ENCODE assay signal across 20 cellular contexts in genomic region chr11:2276280-2276998, GRCh38. TPM values are rescaled to one million over a fixed set of nuclear protein-coding genes. Genes with fewer than 3 reads are reported as not detected.
DNase-seq lines count a peak whose midpoint lies in the region; ATAC-seq and TF ChIP-seq lines count a peak whose summit lies in the region.
"Had no signal": no experiment of that assay in that cellular context is flagged by ENCODE, and none has a peak within 500 bp of the region (broad histone marks: within the 10 kb centered on the region; RNA-seq: fewer than 3 reads in every experiment).

No MANE protein-coding gene starts in this region.

- POLR2A ChIA-PET in activated CD8-positive, alpha-beta T cell treated with anti-CD3 and anti-CD28 coated beads, Interleukin-2, amount 10 ng/mL, durations not matched to agents 7 days and 5 days (lab: Charles Lee) = no interaction called here

- H3K36me3 Mint-ChIP-seq in activated T-helper 2 cell treated with anti-CD3 and anti-CD28 coated beads, Interferon-gamma antibody, Interleukin-2, Interleukin-4, amounts not matched to agents 10 μg/mL and 5 μg/mL and 100 μg/mL, durations not matched to agents 14 hours and 24 hours and 36 hours (ENCODE audit: low read depth) = no peaks in the 10 kb centered on the region
- no peaks in the 10 kb centered on the region for H3K36me3 Mint-ChIP-seq in activated CD8-positive, alpha-beta T cell treated with anti-CD3 and anti-CD28 coated beads, Interleukin-2, amount 10 ng/mL, durations not matched to agents 7 days and 5 days (ENCODE audit: low read depth)
- peaks cover 4 to 5% of the 10 kb centered on the region in 2 donors for H3K36me3 Mint-ChIP-seq in activated T-cell treated with anti-CD3 and anti-CD28 coated beads, Interleukin-2, amount 50 U/mL, for 72 hours (ENCODE audit: insufficient read depth in 2 of 2)

- no peak overlapping the region for H3K27ac Mint-ChIP-seq in activated T-helper 2 cell treated with anti-CD3 and anti-CD28 coated beads, Interferon-gamma antibody, Interleukin-2, Interleukin-4, amounts not matched to agents 10 μg/mL and 5 μg/mL and 100 μg/mL, durations not matched to agents 14 hours and 24 hours and 36 hours
- no peak overlapping the region for H3K27ac Mint-ChIP-seq in activated CD8-positive, alpha-beta T cell treated with anti-CD3 and anti-CD28 coated beads, Interleukin-2, amount 10 ng/mL, durations not matched to agents 7 days and 5 days
- H3K27ac Mint-ChIP-seq in activated T-cell treated with anti-CD3 and anti-CD28 coated beads, Interleukin-2, amount 50 U/mL, for 72 hours = no peak overlapping the region
- H3K27ac Mint-ChIP-seq: CD8-positive, alpha-beta T cell; HFFc6 had no signal

- in situ Hi-C loops in GM13976 (cut with MboI; ENCODE audit: low sequenced_read_pairs, unreplicated experiment) = no loop called here

- intact Hi-C loops in activated T-helper 2 cell treated with anti-CD3 and anti-CD28 coated beads, Interferon-gamma antibody, Interleukin-2, Interleukin-4, amounts not matched to agents 10 μg/mL and 5 μg/mL and 100 μg/mL, durations not matched to agents 14 hours and 24 hours and 36 hours (cut with micrococcal nuclease) = no loop called here
- intact Hi-C loops in sciatic nerve (cut with DNase I) = no loop called here

- DNase-seq in GM13976 (ENCODE audit: low spot score) (peak; percentile 5), left lobe of liver (ENCODE audit: low spot score) (peak; percentile 29), sciatic nerve (ENCODE audit: low spot score) (peak; percentile 45)
- peak; percentile 4 for DNase-seq in activated T-helper 2 cell treated with anti-CD3 and anti-CD28 coated beads, Interferon-gamma antibody, Interleukin-2, Interleukin-4, amounts not matched to agents 10 μg/mL and 5 μg/mL and 100 μg/mL, durations not matched to agents 14 hours and 24 hours and 36 hours (ENCODE audit: low spot score)
- DNase-seq in stimulated activated CD4-positive, alpha-beta T cell treated with anti-CD3 and anti-CD28 coated beads, Interleukin-12 subunit alpha, Interleukin-12 subunit beta, amount 100 ng/mL, for 4 hours = no peak
- no peak for DNase-seq in activated CD8-positive, alpha-beta T cell treated with anti-CD3 and anti-CD28 coated beads, Interleukin-2, amount 10 ng/mL, durations not matched to agents 7 days and 5 days
- DNase-seq in activated T-cell treated with anti-CD3 and anti-CD28 coated beads, Interleukin-2, amount 50 U/mL, for 72 hours = no peak
- DNase-seq: H7, HFFc6, MV-4-11, NCI-H1694 treated with DMSO at 0.1 percent for 48 hours, NCI-H2107, NCI-H2227 treated with DMSO at 0.1 percent for 48 hours, NCI-H510A treated with DMSO at 0.1 percent for 48 hours, NCI-H774, SHP77 had no signal

- H3K4me3 Mint-ChIP-seq in activated T-helper 2 cell treated with anti-CD3 and anti-CD28 coated beads, Interferon-gamma antibody, Interleukin-2, Interleukin-4, amounts not matched to agents 10 μg/mL and 5 μg/mL and 100 μg/mL, durations not matched to agents 14 hours and 24 hours and 36 hours (ENCODE audit: low read depth) = no peak overlapping the region
- H3K4me3 Mint-ChIP-seq in activated CD8-positive, alpha-beta T cell treated with anti-CD3 and anti-CD28 coated beads, Interleukin-2, amount 10 ng/mL, durations not matched to agents 7 days and 5 days = no peak overlapping the region
- H3K4me3 Mint-ChIP-seq in activated T-cell treated with anti-CD3 and anti-CD28 coated beads, Interleukin-2, amount 50 U/mL, for 72 hours = no peak overlapping the region
- H3K4me3 Mint-ChIP-seq: CD8-positive, alpha-beta T cell had no signal

- H3K9me3 Mint-ChIP-seq in activated T-helper 2 cell treated with anti-CD3 and anti-CD28 coated beads, Interferon-gamma antibody, Interleukin-2, Interleukin-4, amounts not matched to agents 10 μg/mL and 5 μg/mL and 100 μg/mL, durations not matched to agents 14 hours and 24 hours and 36 hours = peaks cover 11% of the 10 kb centered on the region
- H3K9me3 Mint-ChIP-seq in activated CD8-positive, alpha-beta T cell treated with anti-CD3 and anti-CD28 coated beads, Interleukin-2, amount 10 ng/mL, durations not matched to agents 7 days and 5 days (ENCODE audit: insufficient read depth) = peaks cover 10% of the 10 kb centered on the region
- peaks cover 4 to 5% of the 10 kb centered on the region in 2 donors for H3K9me3 Mint-ChIP-seq in activated T-cell treated with anti-CD3 and anti-CD28 coated beads, Interleukin-2, amount 50 U/mL, for 72 hours
- H3K9me3 Mint-ChIP-seq: HFFc6 had no signal

- ATAC-seq in left lobe of liver (no peak), sciatic nerve (no peak), HG03378 (IDR thresholded peaks at IDR 0.05; ENCODE audit: unreplicated experiment) (no peak)
- no peak for ATAC-seq in activated CD8-positive, alpha-beta T cell treated with anti-CD3 and anti-CD28 coated beads, Interleukin-2, amount 10 ng/mL, durations not matched to agents 7 days and 5 days
- no peak for ATAC-seq in activated T-cell treated with anti-CD3 and anti-CD28 coated beads, Interleukin-2, amount 50 U/mL, for 72 hours (replicated peaks in 1 of 2)
- ATAC-seq: A549; CD8-positive, alpha-beta T cell had no signal

- H3K4me1 Mint-ChIP-seq in activated T-helper 2 cell treated with anti-CD3 and anti-CD28 coated beads, Interferon-gamma antibody, Interleukin-2, Interleukin-4, amounts not matched to agents 10 μg/mL and 5 μg/mL and 100 μg/mL, durations not matched to agents 14 hours and 24 hours and 36 hours (ENCODE audit: low read depth) = peaks cover 1% of the 10 kb centered on the region
- H3K4me1 Mint-ChIP-seq in activated CD8-positive, alpha-beta T cell treated with anti-CD3 and anti-CD28 coated beads, Interleukin-2, amount 10 ng/mL, durations not matched to agents 7 days and 5 days (ENCODE audit: low read depth) = peaks cover 8% of the 10 kb centered on the region
- no peaks in the 10 kb centered on the region for H3K4me1 Mint-ChIP-seq in activated T-cell treated with anti-CD3 and anti-CD28 coated beads, Interleukin-2, amount 50 U/mL, for 72 hours (ENCODE audit: low read depth)

- CTCF ChIA-PET in activated CD8-positive, alpha-beta T cell treated with anti-CD3 and anti-CD28 coated beads, Interleukin-2, amount 10 ng/mL, durations not matched to agents 7 days and 5 days (lab: Charles Lee) = interaction anchor here (1.3 to 1.5 kb wide), 2 partner anchors 23 to 28 kb away, joined by 3 read pairs; no protein-coding TSS in a partner anchor

- no peak for TF ChIP-seq CTCF in GM13976 (IDR thresholded peaks at IDR 0.05; ENCODE audit: borderline replicate concordance, control extremely low read depth, extremely low read depth, insufficient read depth, missing control alignments)

- peaks cover 25% of the 10 kb centered on the region for H3K27me3 Mint-ChIP-seq in activated T-helper 2 cell treated with anti-CD3 and anti-CD28 coated beads, Interferon-gamma antibody, Interleukin-2, Interleukin-4, amounts not matched to agents 10 μg/mL and 5 μg/mL and 100 μg/mL, durations not matched to agents 14 hours and 24 hours and 36 hours (ENCODE audit: low read depth)
- H3K27me3 Mint-ChIP-seq in activated CD8-positive, alpha-beta T cell treated with anti-CD3 and anti-CD28 coated beads, Interleukin-2, amount 10 ng/mL, durations not matched to agents 7 days and 5 days (ENCODE audit: low read depth) = peaks cover 29% of the 10 kb centered on the region
- peaks cover 28% of the 10 kb centered on the region for H3K27me3 Mint-ChIP-seq in activated T-cell treated with anti-CD3 and anti-CD28 coated beads, Interleukin-2, amount 50 U/mL, for 72 hours (ENCODE audit: low read depth)

RNA-seq across cellular contexts. Expression of gene ASCL2, which starts 6.1 kb away (rescaled TPM):
- 0.23 and 0.25 TPM in 2 replicates for total RNA-seq in activated T-helper 2 cell treated with anti-CD3 and anti-CD28 coated beads, Interferon-gamma antibody, Interleukin-2, Interleukin-4, amounts not matched to agents 10 μg/mL and 5 μg/mL and 100 μg/mL, durations not matched to agents 14 hours and 24 hours and 36 hours
- total RNA-seq in left lobe of liver (0.83 TPM), sciatic nerve (0.80 TPM)
- under 1 TPM; 0.13 to 0.53 TPM for total RNA-seq in activated CD8-positive, alpha-beta T cell treated with anti-CD3 and anti-CD28 coated beads, Interleukin-2, amount 10 ng/mL, durations not matched to agents 7 days and 5 days
- total RNA-seq in activated T-cell treated with anti-CD3 and anti-CD28 coated beads, Interleukin-2, amount 50 U/mL, for 72 hours = 1 to 10 TPM in 1 of 2 donors, under 1 TPM in 1; 0.38 to 1.7 TPM
- total RNA-seq: CD8-positive, alpha-beta T cell; HFFc6; RPMI7951 had no signal

RNA-seq across cellular contexts. Expression of gene C11orf21, which starts 25.3 kb away (rescaled TPM):
- 3.1 and 3.4 TPM in 2 replicates for total RNA-seq in activated T-helper 2 cell treated with anti-CD3 and anti-CD28 coated beads, Interferon-gamma antibody, Interleukin-2, Interleukin-4, amounts not matched to agents 10 μg/mL and 5 μg/mL and 100 μg/mL, durations not matched to agents 14 hours and 24 hours and 36 hours
- 0.35 TPM for total RNA-seq in left lobe of liver
- 3.1 TPM for total RNA-seq in sciatic nerve
- total RNA-seq in activated CD8-positive, alpha-beta T cell treated with anti-CD3 and anti-CD28 coated beads, Interleukin-2, amount 10 ng/mL, durations not matched to agents 7 days and 5 days = 10 to 100 TPM; 37.1 to 43.2 TPM
- 10 to 100 TPM; 13.6 to 16.6 TPM for total RNA-seq in activated T-cell treated with anti-CD3 and anti-CD28 coated beads, Interleukin-2, amount 50 U/mL, for 72 hours
- total RNA-seq: H7, HFFc6 had no signal

RNA-seq across cellular contexts. Expression of gene TSPAN32, which starts 25.4 kb away (rescaled TPM):
- 4.6 and 4.8 TPM in 2 replicates for total RNA-seq in activated T-helper 2 cell treated with anti-CD3 and anti-CD28 coated beads, Interferon-gamma antibody, Interleukin-2, Interleukin-4, amounts not matched to agents 10 μg/mL and 5 μg/mL and 100 μg/mL, durations not matched to agents 14 hours and 24 hours and 36 hours
- total RNA-seq in left lobe of liver (0.35 TPM), sciatic nerve (7.3 TPM)
- 10 to 100 TPM; 39.7 to 47.0 TPM for total RNA-seq in activated CD8-positive, alpha-beta T cell treated with anti-CD3 and anti-CD28 coated beads, Interleukin-2, amount 10 ng/mL, durations not matched to agents 7 days and 5 days
- 10 to 100 TPM in 1 of 2 donors, 1 to 10 TPM in 1; 8.6 to 10.2 TPM for total RNA-seq in activated T-cell treated with anti-CD3 and anti-CD28 coated beads, Interleukin-2, amount 50 U/mL, for 72 hours
- total RNA-seq: H7, HFFc6 had no signal

Comparison
In these comparisons a context has a peak if more than half of its experiments do, and no peak if none do; other contexts are left out.
1. DNase-seq: peak in GM13976 (single experiment), activated T-helper 2 cell treated with anti-CD3 and anti-CD28 coated beads, Interferon-gamma antibody, Interleukin-2, Interleukin-4, amounts not matched to agents 10 μg/mL and 5 μg/mL and 100 μg/mL, durations not matched to agents 14 hours and 24 hours and 36 hours (single experiment), left lobe of liver (single experiment) and sciatic nerve (single experiment); none in stimulated activated CD4-positive, alpha-beta T cell treated with anti-CD3 and anti-CD28 coated beads, Interleukin-12 subunit alpha, Interleukin-12 subunit beta, amount 100 ng/mL, for 4 hours (single experiment), activated CD8-positive, alpha-beta T cell treated with anti-CD3 and anti-CD28 coated beads, Interleukin-2, amount 10 ng/mL, durations not matched to agents 7 days and 5 days (single experiment) and activated T-cell treated with anti-CD3 and anti-CD28 coated beads, Interleukin-2, amount 50 U/mL, for 72 hours (0 of 2).